In the genomic region with DNA sequence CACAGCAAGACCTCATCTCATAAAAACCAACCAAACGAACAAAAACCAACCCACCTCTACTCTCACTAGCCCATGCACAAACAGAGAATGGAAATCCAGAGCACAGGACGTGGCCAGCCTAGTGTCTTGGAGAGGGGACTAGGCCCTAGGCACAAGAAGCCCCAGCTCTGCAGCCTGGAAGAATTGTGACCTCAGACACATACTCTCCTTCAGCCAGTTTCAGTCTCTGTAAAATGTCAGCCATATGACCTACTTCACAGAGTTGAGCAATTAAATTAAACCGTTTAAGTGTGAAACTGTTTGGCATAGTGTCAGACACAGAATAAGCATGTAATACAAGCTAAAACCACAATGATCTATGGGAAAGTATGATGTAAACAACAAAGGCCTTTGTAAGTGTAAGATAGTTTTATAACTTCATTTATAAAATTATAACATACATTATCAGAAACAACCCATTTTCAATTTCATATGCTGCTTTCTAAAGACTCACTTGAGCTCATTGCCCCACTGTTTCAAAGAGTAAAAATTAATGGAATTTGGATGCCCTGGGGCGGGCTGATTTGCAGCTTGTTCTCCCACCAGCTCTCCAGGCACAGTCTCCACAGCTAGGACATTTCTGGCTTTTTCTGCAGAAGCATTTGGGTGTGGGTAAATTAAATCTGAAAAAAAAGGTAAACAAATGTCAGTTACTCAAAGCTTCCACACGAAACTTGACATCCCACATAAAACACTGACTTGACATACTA, we compare ENCODE assay signal across 14 cellular contexts. TPM values are rescaled to one million over a fixed set of nuclear protein-coding genes. Genes with fewer than 3 reads are reported as not detected.
DNase-seq lines count a peak whose midpoint lies in the region; ATAC-seq and TF ChIP-seq lines count a peak whose summit lies in the region.
"Had no signal": no experiment of that assay in that cellular context is flagged by ENCODE, and none has a peak within 500 bp of the region (broad histone marks: within the 10 kb centered on the region; RNA-seq: fewer than 3 reads in every experiment).

No MANE protein-coding gene starts in this region.

- POLR2A ChIA-PET in MCF 10A (lab: Yijun Ruan, JAX): interaction anchor here (0.6 to 1.7 kb wide), 14 partner anchors 10 to 918 kb away, joined by 3 to 9 read pairs (median 3); a partner anchor contains a TSS
- POLR2A ChIA-PET in activated CD8-positive, alpha-beta T cell treated with anti-CD3 and anti-CD28 coated beads for 36 hours (lab: Charles Lee): interaction anchor here (0.8 to 1.2 kb wide), 3 partner anchors 11 to 255 kb away, joined by 3 read pairs; a partner anchor contains a TSS
- POLR2A ChIA-PET in Caco-2 (lab: Charles Lee): no interaction called here

- TF ChIP-seq POLR2A in breast epithelium (IDR thresholded peaks at IDR 0.05) (no peak), vagina (IDR thresholded peaks at IDR 0.05) (no peak)

- H3K27ac Mint-ChIP-seq in MCF 10A (ENCODE audit: low read depth, unreplicated experiment) (peak overlapping the region; percentile 78), Caco-2 (ENCODE audit: unreplicated experiment) (no peak overlapping the region)
- H3K27ac Mint-ChIP-seq in activated CD8-positive, alpha-beta T cell treated with anti-CD3 and anti-CD28 coated beads for 36 hours: peak overlapping the region; percentile 92

- H3K4me3 Mint-ChIP-seq in MCF 10A (ENCODE audit: unreplicated experiment) (no peak overlapping the region), Caco-2 (ENCODE audit: unreplicated experiment) (no peak overlapping the region)
- no peak overlapping the region for H3K4me3 Mint-ChIP-seq in activated CD8-positive, alpha-beta T cell treated with anti-CD3 and anti-CD28 coated beads for 36 hours

- BruUV-seq in MCF 10A (replicated peaks; lab: Mats Ljungman, UMichigan) (no TSS peak), Caco-2 (replicated peaks; lab: Mats Ljungman, UMichigan) (no TSS peak)

- DNase-seq in MCF 10A (ENCODE audit: unreplicated experiment) (peak; percentile 34), breast epithelium (ENCODE audit: low spot score in 2 of 2) (no peak), left lung (no peak), vagina (ENCODE audit: extremely low spot score in 2 of 2) (no peak), Caco-2 (no peak), right cardiac atrium (no peak), mesenteric fat pad (ENCODE audit: low spot score) (no peak)
- peak; percentile 68 for DNase-seq in activated CD8-positive, alpha-beta T cell treated with anti-CD3 and anti-CD28 coated beads for 36 hours
- DNase-seq: cerebellar nuclear complex, COR-L47, NCI-H1092 treated with DMSO at 0.1 percent for 48 hours, thyroid gland had no signal

- peak overlapping the region in 1 of 2 donors; percentile 45 for H3K27ac ChIP-seq in breast epithelium
- peak overlapping the region in 1 of 2 donors; percentile 65 for H3K27ac ChIP-seq in left lung
- peak overlapping the region; percentile 80 for H3K27ac ChIP-seq in vagina
- no peak overlapping the region for H3K27ac ChIP-seq in right cardiac atrium (ENCODE audit: low read length)
- H3K27ac ChIP-seq: thyroid gland had no signal

- H3K9me3 Mint-ChIP-seq in MCF 10A (ENCODE audit: unreplicated experiment): no peaks in the 10 kb centered on the region
- no peaks in the 10 kb centered on the region for H3K9me3 Mint-ChIP-seq in activated CD8-positive, alpha-beta T cell treated with anti-CD3 and anti-CD28 coated beads for 36 hours
- no peaks in the 10 kb centered on the region for H3K9me3 Mint-ChIP-seq in Caco-2 (ENCODE audit: unreplicated experiment)

- 75% methylated on average over 5 of the region's 5 CpGs for WGBS in right cardiac atrium

- no peaks in the 10 kb centered on the region for H3K27me3 ChIP-seq in breast epithelium
- no peaks in the 10 kb centered on the region for H3K27me3 ChIP-seq in left lung
- no peaks in the 10 kb centered on the region for H3K27me3 ChIP-seq in vagina
- H3K27me3 ChIP-seq in Caco-2 (replicated peaks; ENCODE audit: control insufficient read depth, insufficient read depth, low read length): no peaks in the 10 kb centered on the region
- no peaks in the 10 kb centered on the region for H3K27me3 ChIP-seq in right cardiac atrium (ENCODE audit: control insufficient read depth, insufficient read depth)
- H3K27me3 ChIP-seq: thyroid gland had no signal

- no peaks in the 10 kb centered on the region for H3K36me3 ChIP-seq in breast epithelium
- peaks cover 0 to 27% of the 10 kb centered on the region in 2 donors for H3K36me3 ChIP-seq in left lung
- peaks cover 0 to 19% of the 10 kb centered on the region in 2 donors for H3K36me3 ChIP-seq in vagina
- no peaks in the 10 kb centered on the region for H3K36me3 ChIP-seq in Caco-2 (ENCODE audit: control insufficient read depth, insufficient read depth, low read length)

- H3K4me1 Mint-ChIP-seq in MCF 10A (ENCODE audit: insufficient read depth, unreplicated experiment): peaks cover 31% of the 10 kb centered on the region
- peaks cover 94% of the 10 kb centered on the region for H3K4me1 Mint-ChIP-seq in activated CD8-positive, alpha-beta T cell treated with anti-CD3 and anti-CD28 coated beads for 36 hours (ENCODE audit: low read depth)
- H3K4me1 Mint-ChIP-seq in Caco-2 (ENCODE audit: low read depth, unreplicated experiment): no peaks in the 10 kb centered on the region

- H3K4me1 ChIP-seq in breast epithelium: peaks cover 6 to 7% of the 10 kb centered on the region in 2 donors
- peaks cover 30 to 81% of the 10 kb centered on the region in 2 donors for H3K4me1 ChIP-seq in left lung
- peaks cover 60% of the 10 kb centered on the region for H3K4me1 ChIP-seq in vagina
- H3K4me1 ChIP-seq in Caco-2: no peaks in the 10 kb centered on the region
- peaks cover 5% of the 10 kb centered on the region for H3K4me1 ChIP-seq in right cardiac atrium (ENCODE audit: control insufficient read depth, insufficient read depth, low read length)

- H3K4me3 ChIP-seq in breast epithelium: no peak overlapping the region
- H3K4me3 ChIP-seq in left lung: no peak overlapping the region
- no peak overlapping the region for H3K4me3 ChIP-seq in vagina
- H3K4me3 ChIP-seq in Caco-2 (ENCODE audit: low read depth, low read length): no peak overlapping the region
- H3K4me3 ChIP-seq in right cardiac atrium (ENCODE audit: low read length): no peak overlapping the region
- H3K4me3 ChIP-seq: thyroid gland had no signal

- H3K27me3 Mint-ChIP-seq in MCF 10A (ENCODE audit: insufficient read depth, unreplicated experiment) (no peaks in the 10 kb centered on the region), Caco-2 (ENCODE audit: insufficient read depth, unreplicated experiment) (no peaks in the 10 kb centered on the region)
- no peaks in the 10 kb centered on the region for H3K27me3 Mint-ChIP-seq in activated CD8-positive, alpha-beta T cell treated with anti-CD3 and anti-CD28 coated beads for 36 hours

- CTCF ChIA-PET in MCF 10A (lab: Yijun Ruan, JAX): interaction anchor here (1.0 to 1.4 kb wide), 2 partner anchors 63 to 132 kb away, joined by 3 to 4 read pairs; no protein-coding TSS in a partner anchor
- CTCF ChIA-PET in activated CD8-positive, alpha-beta T cell treated with anti-CD3 and anti-CD28 coated beads for 36 hours (lab: Charles Lee): interaction anchor here (0.8 to 1.4 kb wide), 6 partner anchors 9 to 86 kb away, joined by 3 to 6 read pairs (median 3); a partner anchor contains a TSS
- CTCF ChIA-PET in Caco-2 (lab: Charles Lee): interaction anchor here (0.6 kb wide), 1 partner anchor 41 kb away, joined by 3 read pairs; no protein-coding TSS in a partner anchor

- no peak for TF ChIP-seq CTCF in MCF 10A (IDR thresholded peaks at IDR 0.05; ENCODE audit: unreplicated experiment)
- TF ChIP-seq CTCF in breast epithelium (IDR thresholded peaks at IDR 0.05): no peak
- TF ChIP-seq CTCF in activated CD8-positive, alpha-beta T cell treated with anti-CD3 and anti-CD28 coated beads for 36 hours (IDR thresholded peaks at IDR 0.05): no peak
- no peak for TF ChIP-seq CTCF in left lung (IDR thresholded peaks at IDR 0.05)
- TF ChIP-seq CTCF in vagina (IDR thresholded peaks at IDR 0.05): no peak
- no peak for TF ChIP-seq CTCF in Caco-2 (IDR thresholded peaks at IDR 0.05; ENCODE audit: insufficient read depth in 1 of 2, low read depth in 1 of 2, low read length in 1 of 2, severe bottlenecking in 1 of 2, unreplicated experiment in 1 of 2)

- H3K36me3 Mint-ChIP-seq in MCF 10A (ENCODE audit: insufficient read depth, unreplicated experiment) (peaks cover 37% of the 10 kb centered on the region), Caco-2 (ENCODE audit: insufficient read depth, unreplicated experiment) (no peaks in the 10 kb centered on the region)
- peaks cover 42% of the 10 kb centered on the region for H3K36me3 Mint-ChIP-seq in activated CD8-positive, alpha-beta T cell treated with anti-CD3 and anti-CD28 coated beads for 36 hours (ENCODE audit: low read depth)

- intact Hi-C loops in MCF 10A (cut with micrococcal nuclease) (no loop called here), breast epithelium (cut with DNase I; ENCODE audit: low total_unique reads) (loop anchor here (5.0 kb wide), 1 partner anchor 262 kb away; no protein-coding TSS in a partner anchor), left lung (cut with DNase I) (no loop called here), vagina (cut with DNase I) (no loop called here), Caco-2 (cut with micrococcal nuclease; ENCODE audit: unreplicated experiment) (no loop called here), right cardiac atrium (cut with DNase I) (no loop called here)
- intact Hi-C loops in activated CD8-positive, alpha-beta T cell treated with anti-CD3 and anti-CD28 coated beads for 36 hours (cut with micrococcal nuclease): no loop called here

- peak; percentile 73 for ATAC-seq in activated CD8-positive, alpha-beta T cell treated with anti-CD3 and anti-CD28 coated beads for 36 hours
- peak; percentile 38 for ATAC-seq in left lung
- ATAC-seq in right cardiac atrium: no peak
- ATAC-seq: Panc1 had no signal

- no peaks in the 10 kb centered on the region for H3K9me3 ChIP-seq in breast epithelium
- H3K9me3 ChIP-seq in left lung: no peaks in the 10 kb centered on the region
- H3K9me3 ChIP-seq in vagina: no peaks in the 10 kb centered on the region
- no peaks in the 10 kb centered on the region for H3K9me3 ChIP-seq in Caco-2
- no peaks in the 10 kb centered on the region for H3K9me3 ChIP-seq in right cardiac atrium (ENCODE audit: control insufficient read depth, low read length)
- H3K9me3 ChIP-seq: thyroid gland had no signal

RNA-seq across cellular contexts. Expression of a gene that starts 32.9 kb away (rescaled TPM):
- 21.2 and 21.6 TPM in 2 replicates for total RNA-seq in MCF 10A (2022)
- total RNA-seq in breast epithelium: 10 to 100 TPM; 44.9 to 71.0 (median 69.2) TPM
- total RNA-seq in activated CD8-positive, alpha-beta T cell treated with anti-CD3 and anti-CD28 coated beads for 36 hours: 10 to 100 TPM; 62.9 to 65.7 TPM
- total RNA-seq in left lung: 10 to 100 TPM; 56.2 to 64.9 TPM
- 63.6 TPM for total RNA-seq in vagina
- 18.3 and 19.1 TPM in 2 replicates for total RNA-seq in Caco-2 (2022)
- 10 to 100 TPM; 14.0 to 19.8 (median 15.6) TPM for total RNA-seq in right cardiac atrium
- polyA plus RNA-seq in right cardiac atrium: 8.2 TPM
- total RNA-seq in mesenteric fat pad: 82.0 TPM

RNA-seq across cellular contexts. Expression of a gene that starts 47.8 kb away (rescaled TPM):
- total RNA-seq in MCF 10A (2022): not detected in 2 replicates
- total RNA-seq in breast epithelium: not detected
- total RNA-seq in activated CD8-positive, alpha-beta T cell treated with anti-CD3 and anti-CD28 coated beads for 36 hours: not detected
- not detected for total RNA-seq in left lung
- total RNA-seq in vagina: not detected
- total RNA-seq in Caco-2 (2022): not detected in 2 replicates
- not detected for total RNA-seq in right cardiac atrium
- polyA plus RNA-seq in right cardiac atrium: 0.02 TPM
- total RNA-seq in mesenteric fat pad: not detected
- total RNA-seq: glomerular endothelial cell, thyroid gland had no signal

Comparison
In these comparisons a context has a peak if more than half of its experiments do, and no peak if none do; other contexts are left out.
1. DNase-seq: peak in MCF 10A (single experiment) and activated CD8-positive, alpha-beta T cell treated with anti-CD3 and anti-CD28 coated beads for 36 hours (single experiment); none in breast epithelium (0 of 2), left lung (0 of 2), vagina (0 of 2), Caco-2 (0 of 2), right cardiac atrium (0 of 3) and mesenteric fat pad (single experiment).
2. ATAC-seq: peak in activated CD8-positive, alpha-beta T cell treated with anti-CD3 and anti-CD28 coated beads for 36 hours (single experiment) and left lung (single experiment); none in right cardiac atrium (0 of 2).